20 cellular contexts compared by ENCODE assay signal in genomic region chr12:56530390-56531055, GRCh38.
"Had no signal": no experiment of that assay in that cellular context is flagged by ENCODE, and none has a peak within 500 bp of the region (broad histone marks: within the 10 kb centered on the region; RNA-seq: fewer than 3 reads in every experiment).

No MANE protein-coding gene starts in this region.

- H3K27ac ChIP-seq: cardiac muscle cell, neutrophil had no signal

- DNase-seq: activated CD4-positive, alpha-beta T cell treated with anti-CD3 and anti-CD28 coated beads, Interleukin-2, amount 10 ng/mL, durations not matched to agents 24 days and 14 days; activated CD4-positive, CD25-positive, alpha-beta regulatory T cell; activated CD8-positive, alpha-beta memory T cell treated with anti-CD3 and anti-CD28 coated beads, Interleukin-2, amount 50 U/mL, for 4 hours; activated CD8-positive, alpha-beta T cell treated with anti-CD3 and anti-CD28 coated beads, Interleukin-2, amount 10 ng/mL, durations not matched to agents 7 days and 5 days; activated effector memory CD4-positive, alpha-beta T cell treated with anti-CD3 and anti-CD28 coated beads, Interleukin-2, amount 50 U/mL, for 16 hours; activated T-cell treated with anti-CD3 and anti-CD28 coated beads, Interleukin-2, amount 50 U/mL, for 48 hours; mucosa of descending colon; naive thymus-derived CD4-positive, alpha-beta T cell; retina; small intestine; stimulated activated CD4-positive, alpha-beta T cell treated with anti-CD3 and anti-CD28 coated beads, Interleukin-4, amount 100 ng/mL, for 4 hours; stimulated activated CD8-positive, alpha-beta memory T cell treated with anti-CD3 and anti-CD28 coated beads, Interleukin-4, amount 100 ng/mL, for 48 hours; stimulated activated naive CD4-positive, alpha-beta T cell treated with Interleukin-2 at 50 U/mL for 16 hours; substantia nigra; T-helper 2 cell had no signal

- H3K4me3 Mint-ChIP-seq: activated CD4-positive, alpha-beta T cell treated with anti-CD3 and anti-CD28 coated beads, Interleukin-2, amount 10 ng/mL, durations not matched to agents 24 days and 14 days; activated CD8-positive, alpha-beta T cell treated with anti-CD3 and anti-CD28 coated beads, Interleukin-2, amount 10 ng/mL, durations not matched to agents 7 days and 5 days; activated naive CD4-positive, alpha-beta T cell treated with anti-CD3 and anti-CD28 coated beads, Interleukin-2, amount 50 U/mL, for 24 hours; naive thymus-derived CD4-positive, alpha-beta T cell had no signal

- H3K36me3 Mint-ChIP-seq: activated naive CD4-positive, alpha-beta T cell treated with anti-CD3 and anti-CD28 coated beads, Interleukin-2, amount 50 U/mL, for 24 hours; naive thymus-derived CD4-positive, alpha-beta T cell had no signal

- H3K27me3 ChIP-seq: cardiac muscle cell, neutrophil, tibial nerve had no signal

- H3K9me3 ChIP-seq: mucosa of descending colon, neutrophil, tibial nerve had no signal

- H3K9me3 Mint-ChIP-seq: activated CD4-positive, alpha-beta T cell treated with anti-CD3 and anti-CD28 coated beads, Interleukin-2, amount 10 ng/mL, durations not matched to agents 24 days and 14 days; activated naive CD4-positive, alpha-beta T cell treated with anti-CD3 and anti-CD28 coated beads, Interleukin-2, amount 50 U/mL, for 24 hours; naive thymus-derived CD4-positive, alpha-beta T cell had no signal

- H3K4me1 Mint-ChIP-seq: activated CD4-positive, alpha-beta T cell treated with anti-CD3 and anti-CD28 coated beads, Interleukin-2, amount 10 ng/mL, durations not matched to agents 24 days and 14 days; activated naive CD4-positive, alpha-beta T cell treated with anti-CD3 and anti-CD28 coated beads, Interleukin-2, amount 50 U/mL, for 24 hours had no signal

- ATAC-seq: activated CD8-positive, alpha-beta T cell treated with anti-CD3 and anti-CD28 coated beads, Interleukin-2, amount 10 ng/mL, durations not matched to agents 7 days and 5 days; mucosa of descending colon; naive thymus-derived CD4-positive, alpha-beta T cell had no signal

- H3K27me3 Mint-ChIP-seq: activated naive CD4-positive, alpha-beta T cell treated with anti-CD3 and anti-CD28 coated beads, Interleukin-2, amount 50 U/mL, for 24 hours had no signal

- H3K36me3 ChIP-seq: cardiac muscle cell, neutrophil, tibial nerve had no signal

- H3K27ac Mint-ChIP-seq: activated CD4-positive, alpha-beta T cell treated with anti-CD3 and anti-CD28 coated beads, Interleukin-2, amount 10 ng/mL, durations not matched to agents 24 days and 14 days; activated CD8-positive, alpha-beta T cell treated with anti-CD3 and anti-CD28 coated beads, Interleukin-2, amount 10 ng/mL, durations not matched to agents 7 days and 5 days; activated naive CD4-positive, alpha-beta T cell treated with anti-CD3 and anti-CD28 coated beads, Interleukin-2, amount 50 U/mL, for 24 hours had no signal

- H3K4me3 ChIP-seq: cardiac muscle cell, lung, mucosa of descending colon, tibial nerve had no signal
